11 cellular contexts compared by ENCODE assay signal in the genomic region with DNA sequence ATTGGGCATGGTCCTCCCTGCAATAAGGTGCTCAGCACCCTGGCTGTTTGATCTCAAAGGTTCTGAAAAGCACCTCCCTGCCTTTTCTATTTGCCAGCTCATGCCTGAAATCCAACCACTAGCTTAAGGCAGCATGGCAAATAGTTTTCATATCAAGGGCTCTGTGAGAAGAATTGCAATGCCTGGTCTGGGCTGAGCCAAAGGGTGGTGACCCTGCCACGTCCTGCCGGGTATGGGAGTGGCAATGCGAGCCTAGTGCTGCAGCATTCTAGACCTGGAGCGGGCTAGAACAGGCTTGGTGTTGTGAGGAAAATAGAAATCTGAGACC. TPM values are rescaled to one million over a fixed set of nuclear protein-coding genes. Genes with fewer than 3 reads are reported as not detected.
DNase-seq lines count a peak whose midpoint lies in the region; FAIRE-seq and TF ChIP-seq lines count a peak whose summit lies in the region.
"Had no signal": no experiment of that assay in that cellular context is flagged by ENCODE, and none has a peak within 500 bp of the region (broad histone marks: within the 10 kb centered on the region; RNA-seq: fewer than 3 reads in every experiment).

No MANE protein-coding gene starts in this region.

- CTCF ChIA-PET in activated naive CD4-positive, alpha-beta T cell treated with anti-CD3 and anti-CD28 coated beads for 36 hours (lab: Charles Lee): interaction anchor here (0.8 to 2.5 kb wide), 3 partner anchors 32 to 55 kb away, joined by 3 to 7 read pairs (median 4); no protein-coding TSS in a partner anchor
- CTCF ChIA-PET in CD8-positive, alpha-beta memory T cell (lab: Charles Lee): interaction anchor here (1.8 kb wide), 1 partner anchor 10 kb away, joined by 6 read pairs; no protein-coding TSS in a partner anchor

- intact Hi-C loops in activated naive CD4-positive, alpha-beta T cell treated with anti-CD3 and anti-CD28 coated beads for 36 hours (cut with micrococcal nuclease): no loop called here
- intact Hi-C loops in uterus (cut with DNase I; ENCODE audit: low total_unique reads): loop anchor here (5.0 kb wide), 1 partner anchor 40 kb away; no protein-coding TSS in a partner anchor

- no peak overlapping the region for H3K4me2 ChIP-seq in MM.1S (ENCODE audit: low read depth, low read length)

- H3K4me3 Mint-ChIP-seq in activated naive CD4-positive, alpha-beta T cell treated with anti-CD3 and anti-CD28 coated beads, Interleukin-2, amount 50 U/mL, for 24 hours: no peak overlapping the region
- no peak overlapping the region for H3K4me3 Mint-ChIP-seq in activated naive CD4-positive, alpha-beta T cell treated with anti-CD3 and anti-CD28 coated beads for 36 hours
- peak overlapping the region; percentile 58 for H3K4me3 Mint-ChIP-seq in endodermal cell
- peak overlapping the region in 3 of 7 donors; percentile 56 to 69 (median 66) for H3K4me3 Mint-ChIP-seq in CD8-positive, alpha-beta memory T cell

- no peak for DNase-seq in activated naive CD4-positive, alpha-beta T cell treated with anti-CD3 and anti-CD28 coated beads for 36 hours
- peak; percentile 62 for DNase-seq in endodermal cell
- DNase-seq in mucosa of gallbladder (ENCODE audit: low spot score): peak; percentile 73
- peak in 1 of 2 donors; percentile 42 for DNase-seq in uterus
- no peak for DNase-seq in MM.1S
- no peak for DNase-seq in CD8-positive, alpha-beta memory T cell
- no peak for DNase-seq in urothelium cell line (ENCODE audit: low spot score)
- DNase-seq: activated naive CD4-positive, alpha-beta T cell treated with anti-CD3 and anti-CD28 coated beads, Interleukin-2, amount 50 U/mL, for 16 hours; stimulated activated naive CD4-positive, alpha-beta T cell treated with Interleukin-2 at 50 U/mL for 16 hours had no signal

- H3K9ac ChIP-seq in endodermal cell (ENCODE audit: extremely low read depth, low read length, poor library complexity, severe bottlenecking) (no peak overlapping the region), MM.1S (ENCODE audit: low read length) (no peak overlapping the region)

- no peak overlapping the region for H3K4me3 ChIP-seq in endodermal cell (ENCODE audit: low read length)
- no peak overlapping the region for H3K4me3 ChIP-seq in uterus
- H3K4me3 ChIP-seq in MM.1S (ENCODE audit: low read length): no peak overlapping the region
- H3K4me3 ChIP-seq in CD8-positive, alpha-beta memory T cell (ENCODE audit: low read length): no peak overlapping the region
- H3K4me3 ChIP-seq: HAP-1 had no signal

- H3K9me3 Mint-ChIP-seq in activated naive CD4-positive, alpha-beta T cell treated with anti-CD3 and anti-CD28 coated beads, Interleukin-2, amount 50 U/mL, for 24 hours: no peaks in the 10 kb centered on the region
- H3K9me3 Mint-ChIP-seq in activated naive CD4-positive, alpha-beta T cell treated with anti-CD3 and anti-CD28 coated beads for 36 hours: no peaks in the 10 kb centered on the region
- no peaks in the 10 kb centered on the region for H3K9me3 Mint-ChIP-seq in endodermal cell
- no peaks in the 10 kb centered on the region for H3K9me3 Mint-ChIP-seq in CD8-positive, alpha-beta memory T cell

- no peaks in the 10 kb centered on the region for H3F3A ChIP-seq in MM.1S (ENCODE audit: insufficient read depth, low read length)

- no peaks in the 10 kb centered on the region for H4K20me1 ChIP-seq in MM.1S (ENCODE audit: insufficient read depth, low read length)

- peaks cover 27% of the 10 kb centered on the region for H3K4me1 Mint-ChIP-seq in activated naive CD4-positive, alpha-beta T cell treated with anti-CD3 and anti-CD28 coated beads, Interleukin-2, amount 50 U/mL, for 24 hours
- H3K4me1 Mint-ChIP-seq in activated naive CD4-positive, alpha-beta T cell treated with anti-CD3 and anti-CD28 coated beads for 36 hours (ENCODE audit: low read depth): peaks cover 28% of the 10 kb centered on the region
- H3K4me1 Mint-ChIP-seq in endodermal cell: peaks cover 82% of the 10 kb centered on the region
- H3K4me1 Mint-ChIP-seq in CD8-positive, alpha-beta memory T cell: peaks cover 20 to 35% (median 23%) of the 10 kb centered on the region in 3 donors

- H3K36me3 ChIP-seq in endodermal cell (ENCODE audit: control insufficient read depth, insufficient read depth, low read length) (no peaks in the 10 kb centered on the region), uterus (no peaks in the 10 kb centered on the region), MM.1S (replicated peaks; ENCODE audit: insufficient read depth, low read length) (no peaks in the 10 kb centered on the region)
- H3K36me3 ChIP-seq in CD8-positive, alpha-beta memory T cell (ENCODE audit: insufficient read depth, low read length): no peaks in the 10 kb centered on the region
- H3K36me3 ChIP-seq: HAP-1 had no signal

- WGBS in endodermal cell (ENCODE audit: insufficient coverage in 1 of 2, insufficient read length in 1 of 2), 2 experiments: 76 to 89% methylated on average over 2 to 4 of the region's 4 CpGs

- H3K4me1 ChIP-seq in endodermal cell (ENCODE audit: control insufficient read depth, insufficient read depth, low read length) (peaks cover 35% of the 10 kb centered on the region), uterus (peaks cover 15 to 17% of the 10 kb centered on the region in 2 donors), MM.1S (ENCODE audit: low read length) (peaks cover 4% of the 10 kb centered on the region)
- peaks cover 20% of the 10 kb centered on the region for H3K4me1 ChIP-seq in CD8-positive, alpha-beta memory T cell (ENCODE audit: insufficient read depth, low read length)

- H3K27ac ChIP-seq in endodermal cell (ENCODE audit: low read depth, low read length): no peak overlapping the region
- peak overlapping the region; percentile 87 to 90 for H3K27ac ChIP-seq in uterus
- H3K27ac ChIP-seq in MM.1S (ENCODE audit: low read length): no peak overlapping the region
- no peak overlapping the region for H3K27ac ChIP-seq in CD8-positive, alpha-beta memory T cell (ENCODE audit: low read depth, low read length)

- H3K27me3 Mint-ChIP-seq in activated naive CD4-positive, alpha-beta T cell treated with anti-CD3 and anti-CD28 coated beads, Interleukin-2, amount 50 U/mL, for 24 hours: peaks cover 2% of the 10 kb centered on the region
- peaks cover 2% of the 10 kb centered on the region for H3K27me3 Mint-ChIP-seq in activated naive CD4-positive, alpha-beta T cell treated with anti-CD3 and anti-CD28 coated beads for 36 hours (ENCODE audit: low read depth)
- H3K27me3 Mint-ChIP-seq in endodermal cell (ENCODE audit: insufficient read depth): peaks cover 18% of the 10 kb centered on the region
- peaks cover 7 to 22% of the 10 kb centered on the region in 2 donors for H3K27me3 Mint-ChIP-seq in CD8-positive, alpha-beta memory T cell

- FAIRE-seq in urothelium cell line (lab: Jason Lieb, UNC): no peak

- H3K27ac Mint-ChIP-seq in activated naive CD4-positive, alpha-beta T cell treated with anti-CD3 and anti-CD28 coated beads, Interleukin-2, amount 50 U/mL, for 24 hours: peak overlapping the region; percentile 36
- H3K27ac Mint-ChIP-seq in activated naive CD4-positive, alpha-beta T cell treated with anti-CD3 and anti-CD28 coated beads for 36 hours: no peak overlapping the region
- H3K27ac Mint-ChIP-seq in endodermal cell: peak overlapping the region; percentile 97
- peak overlapping the region in 1 of 8 donors; percentile 11 for H3K27ac Mint-ChIP-seq in CD8-positive, alpha-beta memory T cell

- peak in 1 of 2 donors; percentile 28 for TF ChIP-seq POLR2A in uterus (IDR thresholded peaks at IDR 0.05)

- H3K27me3 ChIP-seq in endodermal cell (ENCODE audit: control insufficient read depth, insufficient read depth, low read length, poor library complexity, severe bottlenecking) (peaks cover 1% of the 10 kb centered on the region), uterus (no peaks in the 10 kb centered on the region), MM.1S (replicated peaks; ENCODE audit: insufficient read depth, low read length) (no peaks in the 10 kb centered on the region; the same call in 1 of the 2 replicates)
- peaks cover 2% of the 10 kb centered on the region for H3K27me3 ChIP-seq in CD8-positive, alpha-beta memory T cell (ENCODE audit: insufficient read depth, low read length, poor library complexity, severe bottlenecking)

- POLR2A ChIA-PET in CD8-positive, alpha-beta memory T cell (lab: Charles Lee): no interaction called here

- no peak overlapping the region for H2AFZ ChIP-seq in MM.1S (ENCODE audit: low read length)

- H3K9me3 ChIP-seq in endodermal cell (ENCODE audit: control insufficient read depth, low read length): no peaks in the 10 kb centered on the region
- no peaks in the 10 kb centered on the region for H3K9me3 ChIP-seq in uterus
- H3K9me3 ChIP-seq in MM.1S (replicated peaks; ENCODE audit: insufficient read depth, low read length): no peaks in the 10 kb centered on the region
- no peaks in the 10 kb centered on the region for H3K9me3 ChIP-seq in CD8-positive, alpha-beta memory T cell (ENCODE audit: low read length)
- H3K9me3 ChIP-seq: HAP-1 had no signal

- H3K36me3 Mint-ChIP-seq in activated naive CD4-positive, alpha-beta T cell treated with anti-CD3 and anti-CD28 coated beads, Interleukin-2, amount 50 U/mL, for 24 hours: no peaks in the 10 kb centered on the region
- no peaks in the 10 kb centered on the region for H3K36me3 Mint-ChIP-seq in activated naive CD4-positive, alpha-beta T cell treated with anti-CD3 and anti-CD28 coated beads for 36 hours (ENCODE audit: low read depth)
- no peaks in the 10 kb centered on the region for H3K36me3 Mint-ChIP-seq in endodermal cell (ENCODE audit: low read depth)
- no peaks in the 10 kb centered on the region for H3K36me3 Mint-ChIP-seq in CD8-positive, alpha-beta memory T cell

- no peaks in the 10 kb centered on the region for H3K79me2 ChIP-seq in MM.1S (ENCODE audit: low read length)

- H3K9me2 ChIP-seq in MM.1S (replicated peaks; ENCODE audit: insufficient read depth, low read length): no peaks in the 10 kb centered on the region

- no peak for TF ChIP-seq CTCF in endodermal cell (conservative IDR thresholded peaks at IDR 0.05)
- TF ChIP-seq CTCF in uterus (IDR thresholded peaks at IDR 0.05): no peak
- no peak for TF ChIP-seq CTCF in MM.1S (IDR thresholded peaks at IDR 0.05; ENCODE audit: low read length)

RNA-seq across cellular contexts. Expression of gene SCNN1A, which starts 2.3 kb away (rescaled TPM):
- under 1 TPM; 0.20 to 0.67 TPM for total RNA-seq in activated naive CD4-positive, alpha-beta T cell treated with anti-CD3 and anti-CD28 coated beads for 36 hours
- total RNA-seq in endodermal cell (10 to 100 TPM; 32.1 to 87.7 TPM), mucosa of gallbladder (52.7 TPM), uterus (10 to 100 TPM in 2 of 4 donors, 1 to 10 TPM in 2; 1.3 to 38.3 (median 7.3) TPM)
- 9.0 TPM for polyA plus RNA-seq in endodermal cell (2013, experiment 1 of 2)
- polyA plus RNA-seq in endodermal cell (2013, experiment 2 of 2): 4.3 TPM
- under 1 TPM; 0.77 to 0.93 TPM for total RNA-seq in CD8-positive, alpha-beta memory T cell
- 0.49 TPM for polyA plus RNA-seq in CD8-positive, alpha-beta memory T cell

RNA-seq across cellular contexts. Expression of gene LTBR, which starts 6.3 kb away (rescaled TPM):
- total RNA-seq in activated naive CD4-positive, alpha-beta T cell treated with anti-CD3 and anti-CD28 coated beads for 36 hours: 1 to 10 TPM; 2.1 to 3.1 TPM
- total RNA-seq in endodermal cell: 1 to 10 TPM; 8.4 to 9.1 TPM
- polyA plus RNA-seq in endodermal cell (2013, experiment 1 of 2): 1.5 TPM
- 1.9 TPM for polyA plus RNA-seq in endodermal cell (2013, experiment 2 of 2)
- total RNA-seq in mucosa of gallbladder: 180 TPM
- 100 to 1,000 TPM in 1 of 4 donors, 10 to 100 TPM in 3; 28.1 to 116 (median 83.5) TPM for total RNA-seq in uterus
- 1 to 10 TPM in 1 of 2 experiments, under 1 TPM in 1; 0.51 to 1.4 TPM for total RNA-seq in CD8-positive, alpha-beta memory T cell
- polyA plus RNA-seq in CD8-positive, alpha-beta memory T cell: not detected

RNA-seq across cellular contexts. Expression of gene TNFRSF1A, which starts 35.8 kb away (rescaled TPM):
- 10 to 100 TPM; 38.1 to 41.3 TPM for total RNA-seq in activated naive CD4-positive, alpha-beta T cell treated with anti-CD3 and anti-CD28 coated beads for 36 hours
- total RNA-seq in endodermal cell: 10 to 100 TPM; 43.2 to 86.2 TPM
- 39.7 TPM for polyA plus RNA-seq in endodermal cell (2013, experiment 1 of 2)
- 37.7 TPM for polyA plus RNA-seq in endodermal cell (2013, experiment 2 of 2)
- total RNA-seq in mucosa of gallbladder: 155 TPM
- total RNA-seq in uterus: 100 to 1,000 TPM in 3 of 4 donors, 10 to 100 TPM in 1; 71.8 to 297 (median 174) TPM
- 10 to 100 TPM; 62.1 to 62.9 TPM for total RNA-seq in CD8-positive, alpha-beta memory T cell
- polyA plus RNA-seq in CD8-positive, alpha-beta memory T cell: 57.1 TPM

Comparison
In these comparisons a context has a peak if more than half of its experiments do, and no peak if none do; other contexts are left out.
1. DNase-seq: peak in endodermal cell (single experiment) and mucosa of gallbladder (single experiment); none in activated naive CD4-positive, alpha-beta T cell treated with anti-CD3 and anti-CD28 coated beads for 36 hours (single experiment), MM.1S (single experiment), CD8-positive, alpha-beta memory T cell (0 of 5) and urothelium cell line (single experiment).
2. H3K27ac ChIP-seq: peak in uterus (2 of 2); none in endodermal cell (single experiment), MM.1S (single experiment) and CD8-positive, alpha-beta memory T cell (single experiment).